Comparison of ENCODE assay signal across 10 cellular contexts in the genomic region with DNA sequence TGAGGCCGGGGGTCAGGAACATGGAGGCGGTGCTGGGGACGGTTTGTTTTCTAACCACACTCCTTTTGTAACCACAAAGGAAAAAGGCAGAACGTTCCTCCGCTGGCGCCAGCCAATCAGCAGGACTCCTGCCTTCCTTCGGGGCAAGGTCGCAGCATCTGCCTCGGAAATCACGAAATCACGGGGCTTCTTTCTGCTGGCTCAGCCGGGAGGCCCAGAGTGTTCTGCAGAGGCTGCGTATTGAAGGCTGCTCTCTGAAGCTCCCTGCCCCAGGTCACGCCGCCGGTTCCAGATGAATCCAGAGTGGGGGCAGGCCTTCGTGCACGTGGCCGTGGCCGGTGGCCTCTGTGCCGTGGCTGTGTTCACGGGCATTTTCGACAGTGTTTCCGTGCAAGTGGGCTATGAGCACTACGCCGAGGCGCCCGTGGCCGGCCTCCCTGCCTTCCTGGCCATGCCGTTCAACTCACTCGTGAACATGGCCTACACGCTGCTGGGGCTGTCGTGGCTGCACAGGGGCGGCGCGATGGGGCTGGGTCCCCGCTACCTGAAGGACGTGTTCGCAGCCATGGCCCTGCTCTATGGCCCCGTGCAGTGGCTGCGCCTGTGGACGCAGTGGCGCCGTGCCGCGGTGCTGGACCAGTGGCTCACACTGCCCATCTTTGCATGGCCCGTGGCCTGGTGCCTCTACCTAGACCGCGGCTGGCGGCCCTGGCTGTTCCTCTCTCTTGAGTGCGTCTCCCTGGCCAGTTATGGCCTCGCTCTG. TPM values are rescaled to one million over a fixed set of nuclear protein-coding genes. Genes with fewer than 3 reads are reported as not detected.
DNase-seq lines count a peak whose midpoint lies in the region; ATAC-seq and TF ChIP-seq lines count a peak whose summit lies in the region.
"Had no signal": no experiment of that assay in that cellular context is flagged by ENCODE, and none has a peak within 500 bp of the region (broad histone marks: within the 10 kb centered on the region; RNA-seq: fewer than 3 reads in every experiment).

No MANE protein-coding gene starts in this region.

- peaks cover 79% of the 10 kb centered on the region for H4K20me1 ChIP-seq in BLaER1

- H3K36me3 Mint-ChIP-seq in neural crest cell (ENCODE audit: low read depth): peaks cover 5% of the 10 kb centered on the region

- H3K27ac ChIP-seq in BLaER1: peak overlapping the region; percentile 94
- peak overlapping the region; percentile 87 for H3K27ac ChIP-seq in SK-N-MC
- peak overlapping the region; percentile 66 for H3K27ac ChIP-seq in angular gyrus (ENCODE audit: low read depth, low read length)

- H3K9me3 ChIP-seq in BLaER1 (no peaks in the 10 kb centered on the region), SK-N-MC (ENCODE audit: low read depth, low read length) (no peaks in the 10 kb centered on the region)

- no peaks in the 10 kb centered on the region for H3K27me3 Mint-ChIP-seq in neural crest cell (ENCODE audit: low read depth)

- ATAC-seq in HG03571 (IDR thresholded peaks at IDR 0.05; ENCODE audit: unreplicated experiment): no peak
- no peak for ATAC-seq in HG03442 (IDR thresholded peaks at IDR 0.05; ENCODE audit: unreplicated experiment)

- H3K9ac ChIP-seq in BLaER1: peak overlapping the region; percentile 79; the same call in 1 of the 2 replicates
- peak overlapping the region; percentile 5 for H3K9ac ChIP-seq in SK-N-MC (ENCODE audit: insufficient read length)

- H3K9me3 Mint-ChIP-seq in neural crest cell: no peaks in the 10 kb centered on the region

- H3K36me3 ChIP-seq in BLaER1 (no peaks in the 10 kb centered on the region), SK-N-MC (ENCODE audit: insufficient read depth, low read length) (no peaks in the 10 kb centered on the region)

- peaks cover 69% of the 10 kb centered on the region for H3K4me1 ChIP-seq in BLaER1

- H3K27ac Mint-ChIP-seq in neural crest cell (ENCODE audit: unreplicated experiment): peak overlapping the region; percentile 89

- DNase-seq in SK-N-MC (ENCODE audit: low read depth, low spot score) (peak; percentile 55), neural crest cell (ENCODE audit: low read depth, low spot score) (no peak), cortex of kidney (lab: John Stamatoyannopoulos, UW) (no peak), NCI-H69 (lab: John Stamatoyannopoulos, UW) (no peak)
- DNase-seq: activated CD4-positive, CD25-positive, alpha-beta regulatory T cell treated with anti-CD3 and anti-CD28 coated beads, Interleukin-2, amount 50 U/mL, for 72 hours; hippocampal formation had no signal

- peaks cover 8% of the 10 kb centered on the region for H3K4me1 Mint-ChIP-seq in neural crest cell

- peak overlapping the region; percentile 31; the same call in 1 of the 2 replicates for H3K4me3 ChIP-seq in BLaER1
- peak overlapping the region; percentile 48; the same call in 1 of the 2 replicates for H3K4me3 ChIP-seq in SK-N-MC

- peak overlapping the region; percentile 80 for H3K4me2 ChIP-seq in BLaER1

- no peak overlapping the region for H3K4me3 Mint-ChIP-seq in neural crest cell

- TF ChIP-seq CTCF in neural crest cell (conservative IDR thresholded peaks at IDR 0.05): no peak

- peaks cover 91% of the 10 kb centered on the region for H3K27me3 ChIP-seq in BLaER1

RNA-seq across cellular contexts. Expression of gene TMEM187, which starts 9.4 kb away (rescaled TPM):
- 8.0 and 14.0 TPM in 2 replicates for total RNA-seq in neural crest cell

RNA-seq across cellular contexts. Expression of gene HCFC1, which starts 10.3 kb away (rescaled TPM):
- total RNA-seq in neural crest cell: 168 and 173 TPM in 2 replicates

RNA-seq across cellular contexts. Expression of gene RENBP, which starts 37.5 kb away (rescaled TPM):
- total RNA-seq in neural crest cell: 11.4 and 11.8 TPM in 2 replicates

RNA-seq across cellular contexts. Expression of gene IRAK1, which starts 37.8 kb away (rescaled TPM):
- total RNA-seq in neural crest cell: 119 and 127 TPM in 2 replicates

RNA-seq across cellular contexts. Expression of gene NAA10, which starts 47.1 kb away (rescaled TPM):
- total RNA-seq in neural crest cell: 116 and 124 TPM in 2 replicates
